10 cellular contexts compared by ENCODE assay signal in the genomic region with DNA sequence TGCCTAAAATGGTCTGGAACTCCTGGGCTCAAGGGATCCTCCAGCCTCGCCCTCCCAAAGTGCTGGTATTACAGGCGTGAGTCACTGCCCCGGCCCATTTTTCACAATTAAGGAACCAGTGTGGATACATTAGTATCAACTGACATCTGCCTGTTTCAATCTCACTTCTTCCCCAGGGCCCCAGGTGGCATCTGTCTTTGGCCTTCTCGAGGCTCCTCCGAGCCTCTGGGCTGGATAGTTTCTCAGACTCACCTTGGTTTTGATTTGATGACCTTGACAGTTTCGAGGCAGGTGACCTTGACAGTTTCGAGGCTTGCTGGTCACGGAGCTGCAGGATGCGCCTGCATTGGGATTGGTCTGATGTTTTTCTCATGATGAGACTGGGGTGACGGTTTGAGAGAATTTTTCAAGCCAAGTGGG. TPM values are rescaled to one million over a fixed set of nuclear protein-coding genes. Genes with fewer than 3 reads are reported as not detected.
DNase-seq lines count a peak whose midpoint lies in the region; ATAC-seq and TF ChIP-seq lines count a peak whose summit lies in the region.
"Had no signal": no experiment of that assay in that cellular context is flagged by ENCODE, and none has a peak within 500 bp of the region (broad histone marks: within the 10 kb centered on the region; RNA-seq: fewer than 3 reads in every experiment).

No MANE protein-coding gene starts in this region.

- H3K27ac ChIP-seq in testis: no peak overlapping the region

- peak overlapping the region; percentile 69 to 78 for H3K4me3 Mint-ChIP-seq in activated T-cell treated with anti-CD3 and anti-CD28 coated beads, Interleukin-2, amount 50 U/mL, for 72 hours
- no peak overlapping the region for H3K4me3 Mint-ChIP-seq in dendritic cell treated with granulocyte-macrophage colony-stimulating factor and Interleukin-4, amounts not matched to agents 40 ng/mL and 50 ng/mL, for 4 days

- DNase-seq in activated T-cell treated with anti-CD3 and anti-CD28 coated beads, Interleukin-2, amount 50 U/mL, for 72 hours: no peak
- DNase-seq in activated T-cell treated with anti-CD3 and anti-CD28 coated beads, Interleukin-2, amount 50 U/mL, for 48 hours: no peak
- peak; percentile 53 for DNase-seq in LHCN-M2 (ENCODE audit: low read depth)
- DNase-seq in testis: peak; percentile 53
- DNase-seq in GM13976 (ENCODE audit: low spot score): no peak
- DNase-seq in left ventricle myocardium superior: no peak

- H3K36me3 Mint-ChIP-seq in activated T-cell treated with anti-CD3 and anti-CD28 coated beads, Interleukin-2, amount 50 U/mL, for 72 hours (ENCODE audit: insufficient read depth in 2 of 2): no peaks in the 10 kb centered on the region
- no peaks in the 10 kb centered on the region for H3K36me3 Mint-ChIP-seq in dendritic cell treated with granulocyte-macrophage colony-stimulating factor and Interleukin-4, amounts not matched to agents 40 ng/mL and 50 ng/mL, for 4 days (ENCODE audit: low read depth)

- TF ChIP-seq POLR2A in testis (IDR thresholded peaks at IDR 0.05): no peak

- no peaks in the 10 kb centered on the region for H3K9me3 ChIP-seq in testis
- H3K9me3 ChIP-seq: adrenal gland, thyroid gland had no signal

- no peaks in the 10 kb centered on the region for H3K36me3 ChIP-seq in testis (ENCODE audit: low read depth, missing control alignments)
- H3K36me3 ChIP-seq: adrenal gland, thyroid gland had no signal

- no peak overlapping the region for H3K4me3 ChIP-seq in testis
- H3K4me3 ChIP-seq: thyroid gland had no signal

- peaks cover 36% of the 10 kb centered on the region for H3K27me3 Mint-ChIP-seq in activated T-cell treated with anti-CD3 and anti-CD28 coated beads, Interleukin-2, amount 50 U/mL, for 72 hours (ENCODE audit: low read depth)
- H3K27me3 Mint-ChIP-seq in dendritic cell treated with granulocyte-macrophage colony-stimulating factor and Interleukin-4, amounts not matched to agents 40 ng/mL and 50 ng/mL, for 4 days: peaks cover 62% of the 10 kb centered on the region

- H3K27me3 ChIP-seq in testis: no peaks in the 10 kb centered on the region
- H3K27me3 ChIP-seq: adrenal gland, thyroid gland had no signal

- no peak for ATAC-seq in activated T-cell treated with anti-CD3 and anti-CD28 coated beads, Interleukin-2, amount 50 U/mL, for 72 hours (replicated peaks in 1 of 2)
- ATAC-seq in left ventricle myocardium superior (no peak), GM19023 (IDR thresholded peaks at IDR 0.05; ENCODE audit: unreplicated experiment) (no peak)

- no peak overlapping the region for H3K27ac Mint-ChIP-seq in activated T-cell treated with anti-CD3 and anti-CD28 coated beads, Interleukin-2, amount 50 U/mL, for 72 hours
- H3K27ac Mint-ChIP-seq in dendritic cell treated with granulocyte-macrophage colony-stimulating factor and Interleukin-4, amounts not matched to agents 40 ng/mL and 50 ng/mL, for 4 days: peak overlapping the region; percentile 43

- in situ Hi-C loops in GM13976 (cut with MboI; ENCODE audit: low sequenced_read_pairs, unreplicated experiment): no loop called here

- intact Hi-C loops in dendritic cell treated with granulocyte-macrophage colony-stimulating factor and Interleukin-4, amounts not matched to agents 40 ng/mL and 50 ng/mL, for 4 days (cut with micrococcal nuclease): no loop called here
- intact Hi-C loops in testis (cut with DNase I; ENCODE audit: low total_unique reads): no loop called here
- intact Hi-C loops in left ventricle myocardium superior (cut with micrococcal nuclease): no loop called here

- H3K9me3 Mint-ChIP-seq in activated T-cell treated with anti-CD3 and anti-CD28 coated beads, Interleukin-2, amount 50 U/mL, for 72 hours: no peaks in the 10 kb centered on the region
- H3K9me3 Mint-ChIP-seq in dendritic cell treated with granulocyte-macrophage colony-stimulating factor and Interleukin-4, amounts not matched to agents 40 ng/mL and 50 ng/mL, for 4 days: no peaks in the 10 kb centered on the region

- H3K4me1 Mint-ChIP-seq in activated T-cell treated with anti-CD3 and anti-CD28 coated beads, Interleukin-2, amount 50 U/mL, for 72 hours (ENCODE audit: low read depth): peaks cover 20% of the 10 kb centered on the region
- H3K4me1 Mint-ChIP-seq in dendritic cell treated with granulocyte-macrophage colony-stimulating factor and Interleukin-4, amounts not matched to agents 40 ng/mL and 50 ng/mL, for 4 days (ENCODE audit: low read depth): peaks cover 70% of the 10 kb centered on the region

- TF ChIP-seq CTCF in testis (IDR thresholded peaks at IDR 0.05): no peak
- no peak for TF ChIP-seq CTCF in GM13976 (IDR thresholded peaks at IDR 0.05; ENCODE audit: borderline replicate concordance, control extremely low read depth, extremely low read depth, insufficient read depth, missing control alignments)

- 30 to 44% methylated on average over 10 of the region's 10 CpGs for WGBS in testis, 2 donors

- H3K4me1 ChIP-seq in testis: peaks cover 16% of the 10 kb centered on the region

RNA-seq across cellular contexts. Expression of gene NCOR2, which starts 41.0 kb away (rescaled TPM):
- total RNA-seq in activated T-cell treated with anti-CD3 and anti-CD28 coated beads, Interleukin-2, amount 50 U/mL, for 72 hours: 100 to 1,000 TPM; 125 to 142 TPM
- total RNA-seq in LHCN-M2 (2014; rRNA removed) (72.4 and 79.0 TPM in 2 replicates), testis (100 to 1,000 TPM; 212 TPM), left ventricle myocardium superior (142 TPM)
- polyA plus RNA-seq in LHCN-M2 (2012): 138 TPM
- 62.6 TPM for polyA plus RNA-seq in testis (ENCODE audit: insufficient read depth, low read depth, low replicate concordance)

Comparison
In these comparisons a context has a peak if more than half of its experiments do, and no peak if none do; other contexts are left out.
1. DNase-seq: peak in LHCN-M2 (single experiment) and testis (single experiment); none in activated T-cell treated with anti-CD3 and anti-CD28 coated beads, Interleukin-2, amount 50 U/mL, for 72 hours (0 of 2), activated T-cell treated with anti-CD3 and anti-CD28 coated beads, Interleukin-2, amount 50 U/mL, for 48 hours (0 of 2), GM13976 (single experiment) and left ventricle myocardium superior (single experiment).